Comparison of ENCODE assay signal across 8 cellular contexts in the genomic region with DNA sequence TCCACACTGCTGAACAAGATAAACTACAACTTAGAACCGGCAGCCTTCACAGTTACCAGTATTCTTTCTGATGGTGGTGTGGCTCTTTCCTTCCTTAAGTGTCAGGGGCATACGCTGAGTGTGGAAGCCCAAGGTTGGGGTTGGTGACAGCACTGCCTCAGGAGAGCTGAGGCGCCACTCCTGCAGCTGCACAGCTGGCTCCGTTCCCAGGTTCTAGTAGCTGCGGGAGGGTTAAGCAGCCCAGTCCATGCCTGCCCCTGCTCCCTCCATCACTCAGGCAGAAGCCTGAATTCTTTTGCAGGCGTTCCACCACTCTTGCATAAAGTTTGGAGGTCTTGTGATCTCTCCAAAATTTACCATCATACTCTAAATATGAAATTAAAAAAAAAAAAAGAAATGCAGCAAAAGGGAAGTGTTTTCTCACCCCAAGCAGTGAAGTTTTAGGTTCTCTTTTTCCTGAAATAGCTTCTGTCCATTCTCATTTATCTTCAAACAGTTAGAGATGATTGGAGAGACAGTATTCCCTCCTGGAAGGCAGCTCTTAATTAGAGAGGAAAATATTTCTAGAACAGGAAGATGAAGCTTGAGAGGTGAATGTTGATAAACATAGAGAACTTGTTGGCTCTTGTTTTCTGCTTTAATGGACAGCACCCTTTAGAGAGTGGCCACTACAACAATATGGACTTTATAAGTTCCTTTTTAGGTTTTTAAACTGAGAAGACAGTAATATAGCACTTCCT.
A peak's percentile ranks its signal among the peaks of the same experiment; 100 is the strongest.
DNase-seq lines count a peak whose midpoint lies in the region; ATAC-seq and TF ChIP-seq lines count a peak whose summit lies in the region.

No MANE protein-coding gene starts in this region.

- peak overlapping the region; percentile 57 to 98 for H3K9ac ChIP-seq in liver (ENCODE audit: low read depth in 1 of 2, low read length in 2 of 2)

- peaks cover 8 to 54% (median 38%) of the 10 kb centered on the region in 4 donors for H3K4me1 ChIP-seq in liver (ENCODE audit: control insufficient read depth in 4 of 4, insufficient read depth in 4 of 4, low read length in 3 of 4)

- H3K27me3 ChIP-seq in liver (ENCODE audit: control insufficient read depth in 4 of 4, insufficient read depth in 4 of 4, low read length in 3 of 4), result no peaks in the 10 kb centered on the region

- H3K9me3 ChIP-seq in liver (ENCODE audit: control insufficient read depth in 4 of 4, low read length in 3 of 4), result no peaks in the 10 kb centered on the region

- ATAC-seq in GM19467 (IDR thresholded peaks at IDR 0.05; ENCODE audit: unreplicated experiment) (no peak), HG03159 (IDR thresholded peaks at IDR 0.05; ENCODE audit: unreplicated experiment) (no peak)

- peak in 1 of 2 donors; percentile 61 for TF ChIP-seq RAD21 in liver (IDR thresholded peaks at IDR 0.05)

- WGBS in liver, result under 1% methylated on average over 6 of the region's 6 CpGs

- DNase-seq in DMS53 treated with DMSO at 0.1 percent for 48 hours (lab: John Stamatoyannopoulos, UW; ENCODE audit: unreplicated experiment) (peak; percentile 95), HUDEP-2 (lab: John Stamatoyannopoulos, UW; ENCODE audit: unreplicated experiment in 76 of 76) (peak in 70 of 76 experiments; percentile 6 to 83 (median 52)), NOMO-1 treated with dmso at 0.1 percent for 144 hours (lab: John Stamatoyannopoulos, UW; ENCODE audit: unreplicated experiment) (peak; percentile 53), choroid plexus epithelial cell (ENCODE audit: low read depth) (peak; percentile 77)

- peak overlapping the region; percentile 86 to 90 for H3K27ac ChIP-seq in liver (ENCODE audit: low read depth in 1 of 2, low read length in 2 of 2)
- H3K27ac ChIP-seq in temporal lobe (ENCODE audit: low read depth, low read length), result peak overlapping the region; percentile 65

- H3K4me3 ChIP-seq in choroid plexus epithelial cell (ENCODE audit: low read depth, low read length), result peak overlapping the region; percentile 61
- H3K4me3 ChIP-seq in liver (ENCODE audit: low read depth in 1 of 3, low read length in 3 of 3), result peak overlapping the region; percentile 57 to 83 (median 63)

- H3K36me3 ChIP-seq in liver (ENCODE audit: control insufficient read depth in 4 of 4, insufficient read depth in 3 of 4, low read depth in 1 of 4, low read length in 3 of 4), result no peaks in the 10 kb centered on the region

- TF ChIP-seq CTCF in choroid plexus epithelial cell (conservative IDR thresholded peaks at IDR 0.05; ENCODE audit: low read depth, low read length) (no peak), liver (IDR thresholded peaks at IDR 0.05; ENCODE audit: low read depth, low read length, missing input control) (no peak)

TF ChIP-seq in liver, 16 proteins besides CTCF, POLR2A, EP300 and RAD21:
- peak; percentile 23 for TF ChIP-seq MAX (IDR thresholded peaks at IDR 0.05)
- TF ChIP-seq EGR1 (IDR thresholded peaks at IDR 0.05; ENCODE audit: low read depth in 2 of 2), result no peak
- TF ChIP-seq, protein P1, sequence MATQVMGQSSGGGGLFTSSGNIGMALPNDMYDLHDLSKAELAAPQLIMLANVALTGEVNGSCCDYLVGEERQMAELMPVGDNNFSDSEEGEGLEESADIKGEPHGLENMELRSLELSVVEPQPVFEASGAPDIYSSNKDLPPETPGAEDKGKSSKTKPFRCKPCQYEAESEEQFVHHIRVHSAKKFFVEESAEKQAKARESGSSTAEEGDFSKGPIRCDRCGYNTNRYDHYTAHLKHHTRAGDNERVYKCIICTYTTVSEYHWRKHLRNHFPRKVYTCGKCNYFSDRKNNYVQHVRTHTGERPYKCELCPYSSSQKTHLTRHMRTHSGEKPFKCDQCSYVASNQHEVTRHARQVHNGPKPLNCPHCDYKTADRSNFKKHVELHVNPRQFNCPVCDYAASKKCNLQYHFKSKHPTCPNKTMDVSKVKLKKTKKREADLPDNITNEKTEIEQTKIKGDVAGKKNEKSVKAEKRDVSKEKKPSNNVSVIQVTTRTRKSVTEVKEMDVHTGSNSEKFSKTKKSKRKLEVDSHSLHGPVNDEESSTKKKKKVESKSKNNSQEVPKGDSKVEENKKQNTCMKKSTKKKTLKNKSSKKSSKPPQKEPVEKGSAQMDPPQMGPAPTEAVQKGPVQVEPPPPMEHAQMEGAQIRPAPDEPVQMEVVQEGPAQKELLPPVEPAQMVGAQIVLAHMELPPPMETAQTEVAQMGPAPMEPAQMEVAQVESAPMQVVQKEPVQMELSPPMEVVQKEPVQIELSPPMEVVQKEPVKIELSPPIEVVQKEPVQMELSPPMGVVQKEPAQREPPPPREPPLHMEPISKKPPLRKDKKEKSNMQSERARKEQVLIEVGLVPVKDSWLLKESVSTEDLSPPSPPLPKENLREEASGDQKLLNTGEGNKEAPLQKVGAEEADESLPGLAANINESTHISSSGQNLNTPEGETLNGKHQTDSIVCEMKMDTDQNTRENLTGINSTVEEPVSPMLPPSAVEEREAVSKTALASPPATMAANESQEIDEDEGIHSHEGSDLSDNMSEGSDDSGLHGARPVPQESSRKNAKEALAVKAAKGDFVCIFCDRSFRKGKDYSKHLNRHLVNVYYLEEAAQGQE (IDR thresholded peaks at IDR 0.05), result peak; percentile 22
- no peak for TF ChIP-seq TAF1 (conservative IDR thresholded peaks at IDR 0.05)
- TF ChIP-seq JUND (IDR thresholded peaks at IDR 0.05), result peak in 1 of 2 donors; percentile 11
- no peak for TF ChIP-seq HNF4G (IDR thresholded peaks at IDR 0.05)
- TF ChIP-seq FOXA1 (IDR thresholded peaks at IDR 0.05), result no peak
- peak in 1 of 2 donors; percentile 3 for TF ChIP-seq HNF4A (conservative IDR thresholded peaks at IDR 0.05)
- TF ChIP-seq, protein P2, sequence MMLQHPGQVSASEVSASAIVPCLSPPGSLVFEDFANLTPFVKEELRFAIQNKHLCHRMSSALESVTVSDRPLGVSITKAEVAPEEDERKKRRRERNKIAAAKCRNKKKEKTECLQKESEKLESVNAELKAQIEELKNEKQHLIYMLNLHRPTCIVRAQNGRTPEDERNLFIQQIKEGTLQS (IDR thresholded peaks at IDR 0.05), result no peak
- TF ChIP-seq YY1 (IDR thresholded peaks at IDR 0.05), result peak; percentile 55
- no peak for TF ChIP-seq RXRA (IDR thresholded peaks at IDR 0.05)
- no peak for TF ChIP-seq FOXA2 (IDR thresholded peaks at IDR 0.05)
- TF ChIP-seq, protein P3, sequence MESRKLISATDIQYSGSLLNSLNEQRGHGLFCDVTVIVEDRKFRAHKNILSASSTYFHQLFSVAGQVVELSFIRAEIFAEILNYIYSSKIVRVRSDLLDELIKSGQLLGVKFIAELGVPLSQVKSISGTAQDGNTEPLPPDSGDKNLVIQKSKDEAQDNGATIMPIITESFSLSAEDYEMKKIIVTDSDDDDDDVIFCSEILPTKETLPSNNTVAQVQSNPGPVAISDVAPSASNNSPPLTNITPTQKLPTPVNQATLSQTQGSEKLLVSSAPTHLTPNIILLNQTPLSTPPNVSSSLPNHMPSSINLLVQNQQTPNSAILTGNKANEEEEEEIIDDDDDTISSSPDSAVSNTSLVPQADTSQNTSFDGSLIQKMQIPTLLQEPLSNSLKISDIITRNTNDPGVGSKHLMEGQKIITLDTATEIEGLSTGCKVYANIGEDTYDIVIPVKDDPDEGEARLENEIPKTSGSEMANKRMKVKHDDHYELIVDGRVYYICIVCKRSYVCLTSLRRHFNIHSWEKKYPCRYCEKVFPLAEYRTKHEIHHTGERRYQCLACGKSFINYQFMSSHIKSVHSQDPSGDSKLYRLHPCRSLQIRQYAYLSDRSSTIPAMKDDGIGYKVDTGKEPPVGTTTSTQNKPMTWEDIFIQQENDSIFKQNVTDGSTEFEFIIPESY (IDR thresholded peaks at IDR 0.05), result no peak
- no peak for TF ChIP-seq NR2F2 (IDR thresholded peaks at IDR 0.05)
- TF ChIP-seq GABPA (IDR thresholded peaks at IDR 0.05 in 1 of 2, conservative IDR thresholded peaks at IDR 0.05 in 1 of 2), result no peak
- no peak for TF ChIP-seq SP1 (IDR thresholded peaks at IDR 0.05)
TF ChIP-seq in liver: peak in this region for 5.
